Comparison of ENCODE assay signal across 8 cellular contexts in the genomic region with DNA sequence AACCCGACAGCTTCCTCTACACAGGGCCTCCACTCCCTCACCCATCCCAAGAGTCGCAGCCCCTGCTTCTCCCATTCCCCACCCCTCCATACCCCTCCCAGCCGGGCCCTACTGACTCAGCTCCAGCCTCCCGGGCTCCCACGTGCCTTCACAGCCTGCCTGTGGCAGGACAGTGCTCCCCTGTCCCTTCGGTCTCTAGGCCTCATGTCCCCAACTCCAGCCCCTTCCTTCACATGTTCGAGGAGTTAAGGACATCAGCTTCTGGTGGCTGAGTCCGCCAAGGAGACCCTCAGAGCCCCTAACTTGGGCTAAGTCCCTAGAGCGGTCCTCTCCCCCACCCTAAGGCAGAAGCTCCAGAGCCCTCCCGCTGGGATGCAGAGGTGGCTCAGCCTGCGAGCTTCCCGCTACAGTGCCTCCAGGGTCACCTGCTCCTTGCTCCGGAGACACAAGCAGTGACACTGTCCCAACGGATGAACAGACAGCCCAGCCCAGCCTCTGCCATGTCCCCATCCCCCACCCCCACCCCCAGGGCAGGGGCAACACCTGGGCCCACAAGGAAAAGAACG. TPM values are rescaled to one million over a fixed set of nuclear protein-coding genes. Genes with fewer than 3 reads are reported as not detected.
DNase-seq lines count a peak whose midpoint lies in the region; ATAC-seq and TF ChIP-seq lines count a peak whose summit lies in the region.

No MANE protein-coding gene starts in this region.

- intact Hi-C loops in A673 (cut with micrococcal nuclease; ENCODE audit: unreplicated experiment), result loop anchor here (2.0 kb wide), 1 partner anchor 55 kb away; no protein-coding TSS in a partner anchor
- intact Hi-C loops in colonic mucosa (cut with DNase I), result loop anchor here (10.0 kb wide), 1 partner anchor 123 kb away; no protein-coding TSS in a partner anchor

- peak overlapping the region; percentile 68 for H3K4me3 ChIP-seq in A673 (ENCODE audit: low read depth, low read length, poor library complexity, severe bottlenecking)
- peak overlapping the region; percentile 47 for H3K4me3 ChIP-seq in colonic mucosa
- peak overlapping the region; percentile 63 to 67 for H3K4me3 ChIP-seq in muscle layer of duodenum (ENCODE audit: low read depth in 1 of 2, low read length in 2 of 2)

- no TSS peak for BruUV-seq in A673 (replicated peaks; lab: Mats Ljungman, UMichigan)

- no peak for TF ChIP-seq CTCF in A673 (conservative IDR thresholded peaks at IDR 0.05; ENCODE audit: low read depth, low read length)
- TF ChIP-seq CTCF in colonic mucosa (IDR thresholded peaks at IDR 0.05), result no peak
- TF ChIP-seq CTCF in foreskin keratinocyte (conservative IDR thresholded peaks at IDR 0.05), result no peak

- H3K4me1 ChIP-seq in A673 (ENCODE audit: insufficient read depth, low read length, poor library complexity, severe bottlenecking) (peaks cover 77% of the 10 kb centered on the region), colonic mucosa (peaks cover 8% of the 10 kb centered on the region), muscle layer of duodenum (ENCODE audit: control insufficient read depth in 1 of 2, insufficient read depth in 2 of 2, low read length in 2 of 2) (peaks cover 3 to 79% of the 10 kb centered on the region in 2 donors), foreskin keratinocyte (peaks cover 3% of the 10 kb centered on the region)

- CTCF ChIA-PET in A673 (lab: Charles Lee), result interaction anchor here (0.5 kb wide), 1 partner anchor 122 kb away, joined by 3 read pairs; no protein-coding TSS in a partner anchor

- DNase-seq in A673 (ENCODE audit: low spot score) (no peak), HuH-7.5 (ENCODE audit: low spot score) (peak; percentile 91), colonic mucosa (no peak), activated gamma-delta T cell (lab: John Stamatoyannopoulos, UW) (no peak), foreskin keratinocyte (no peak), LoVo (ENCODE audit: low spot score) (no peak), NCI-H226 (no peak)

- POLR2A ChIA-PET in A673 (lab: Charles Lee; ENCODE audit: low non-redundant PET), result no interaction called here

- H3K9me3 ChIP-seq in A673 (ENCODE audit: low read depth, low read length, poor library complexity, severe bottlenecking) (no peaks in the 10 kb centered on the region), colonic mucosa (no peaks in the 10 kb centered on the region), muscle layer of duodenum (ENCODE audit: control insufficient read depth in 1 of 2, low read length in 2 of 2) (no peaks in the 10 kb centered on the region)

- peak overlapping the region; percentile 80 for H3K27ac ChIP-seq in A673 (ENCODE audit: low read depth, low read length, poor library complexity, severe bottlenecking)
- peak overlapping the region; percentile 70 for H3K27ac ChIP-seq in colonic mucosa
- H3K27ac ChIP-seq in muscle layer of duodenum (ENCODE audit: low read length), result peak overlapping the region; percentile 63
- no peak overlapping the region for H3K27ac ChIP-seq in foreskin keratinocyte

- H3K27me3 ChIP-seq in A673 (replicated peaks; ENCODE audit: insufficient read depth, low read depth, low read length, poor library complexity) (no peaks in the 10 kb centered on the region), colonic mucosa (peaks cover 37% of the 10 kb centered on the region), muscle layer of duodenum (ENCODE audit: low read depth, low read length) (peaks cover 22% of the 10 kb centered on the region), foreskin keratinocyte (peaks cover 47% of the 10 kb centered on the region)

- peak overlapping the region; percentile 51 to 56 for H3K9ac ChIP-seq in colonic mucosa (ENCODE audit: low read depth in 2 of 2, low read length in 2 of 2)

- no peaks in the 10 kb centered on the region for H3K36me3 ChIP-seq in A673 (ENCODE audit: insufficient read depth, low read length, poor library complexity, severe bottlenecking)
- H3K36me3 ChIP-seq in colonic mucosa, result no peaks in the 10 kb centered on the region
- no peaks in the 10 kb centered on the region for H3K36me3 ChIP-seq in muscle layer of duodenum (ENCODE audit: control insufficient read depth in 1 of 2, insufficient read depth in 2 of 2, low read length in 2 of 2)

- no peak for ATAC-seq in foreskin keratinocyte

RNA-seq across cellular contexts. Expression of gene SMARCD3, which starts 0.8 kb away (rescaled TPM):
- 44.8 and 52.1 TPM in 2 replicates for total RNA-seq in A673 (2021)
- 1 to 10 TPM; 4.3 to 6.7 TPM for total RNA-seq in colonic mucosa
- 3.5 and 4.5 TPM in 2 replicates for total RNA-seq in foreskin keratinocyte
- 3.6 and 4.7 TPM in 2 replicates for polyA plus RNA-seq in foreskin keratinocyte

RNA-seq across cellular contexts. Expression of gene CHPF2, which starts 15.4 kb away (rescaled TPM):
- 22.5 and 27.1 TPM in 2 replicates for total RNA-seq in A673 (2021)
- 10 to 100 TPM; 36.2 to 42.7 TPM for total RNA-seq in colonic mucosa
- total RNA-seq in foreskin keratinocyte, result 36.8 and 46.0 TPM in 2 replicates
- polyA plus RNA-seq in foreskin keratinocyte, result 27.1 and 33.2 TPM in 2 replicates

RNA-seq across cellular contexts. Expression of gene ABCF2, which starts 20.7 kb away (rescaled TPM):
- total RNA-seq in A673 (2021), result 65.5 and 69.0 TPM in 2 replicates
- 10 to 100 TPM; 25.6 to 38.3 TPM for total RNA-seq in colonic mucosa
- total RNA-seq in foreskin keratinocyte, result 64.5 and 71.5 TPM in 2 replicates
- 41.6 and 49.3 TPM in 2 replicates for polyA plus RNA-seq in foreskin keratinocyte

RNA-seq across cellular contexts. Expression of gene H2BK1, which starts 37.4 kb away (rescaled TPM):
- not detected in 2 replicates for total RNA-seq in A673 (2021)
- total RNA-seq in colonic mucosa, result not detected
- total RNA-seq in foreskin keratinocyte, result not detected in 2 replicates
- polyA plus RNA-seq in foreskin keratinocyte, result not detected in 2 replicates
